3 cellular contexts compared by ENCODE assay signal in genomic region chr12:38367506-38367905, GRCh38.
"Had no signal": no experiment of that assay in that cellular context is flagged by ENCODE, and none has a peak within 500 bp of the region (broad histone marks: within the 10 kb centered on the region; RNA-seq: fewer than 3 reads in every experiment).

No MANE protein-coding gene starts in this region.

- DNase-seq: GDM1, GF-D8 had no signal

- H3K4me3 ChIP-seq: GM12878 had no signal
